ENCODE assay signal across 29 cellular contexts in the genomic region with DNA sequence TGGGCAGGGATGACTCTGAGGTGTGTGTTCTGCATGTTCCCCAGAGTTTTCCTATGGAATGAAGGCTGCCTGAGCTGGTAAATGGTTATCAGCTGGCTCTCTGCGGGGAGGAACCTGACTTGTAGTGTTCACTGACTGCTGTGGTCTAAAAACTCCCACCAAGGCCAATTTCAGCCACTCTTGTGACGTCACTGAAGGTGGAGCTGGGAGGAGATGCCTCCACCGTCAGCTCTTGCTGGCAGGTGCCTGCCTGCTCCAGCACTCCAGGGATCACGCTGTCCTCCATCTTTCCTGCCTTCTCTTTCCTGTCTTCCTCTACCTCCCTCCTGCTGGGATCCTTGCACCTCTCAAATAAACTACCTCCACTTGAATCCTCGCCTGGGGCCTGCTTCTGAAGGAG.
"Had no signal": no experiment of that assay in that cellular context is flagged by ENCODE, and none has a peak within 500 bp of the region (broad histone marks: within the 10 kb centered on the region; RNA-seq: fewer than 3 reads in every experiment).

No MANE protein-coding gene starts in this region.

- H3K9me3 ChIP-seq: adrenal gland, body of pancreas, breast epithelium had no signal

- DNase-seq: activated CD4-positive, alpha-beta memory T cell treated with anti-CD3 and anti-CD28 coated beads for 36 hours; activated CD4-positive, alpha-beta T cell treated with anti-CD3 and anti-CD28 coated beads for 36 hours; activated CD4-positive, alpha-beta T cell treated with anti-CD3 and anti-CD28 coated beads, Interleukin-2, amount 50 U/mL, for 1 hour; activated CD8-positive, alpha-beta memory T cell treated with anti-CD3 and anti-CD28 coated beads, Interleukin-2, amount 50 U/mL, for 4 hours; activated gamma-delta T cell treated with Interleukin-2 at 50 U/mL for 16 hours; activated naive CD4-positive, alpha-beta T cell treated with anti-CD3 and anti-CD28 coated beads for 36 hours; activated T-cell treated with anti-CD3 and anti-CD28 coated beads for 4 hours; activated T-cell treated with anti-CD3 and anti-CD28 coated beads, Interleukin-2, amount 50 U/mL, for 4 hours; body of pancreas; KG1; MM.1S; MV-4-11; NCI-H1092; NCI-H1436 treated with DMSO at 0.1 percent for 48 hours; NCI-H1694 treated with DMSO at 0.1 percent for 48 hours; NCI-H2029; NCI-H510A; NCI-H526; NCI-H748 treated with DMSO at 0.1 percent for 48 hours; NK-92 treated with Interleukin-12 subunit alpha and Interleukin-12 subunit beta, amount 100 ng/mL, for 24 hours; OCI-M1; Right ventricle myocardium superior; SW 1271 had no signal

- H3K36me3 Mint-ChIP-seq: activated CD4-positive, alpha-beta memory T cell treated with anti-CD3 and anti-CD28 coated beads for 36 hours; activated naive CD4-positive, alpha-beta T cell treated with anti-CD3 and anti-CD28 coated beads, Interleukin-2, amount 50 U/mL, for 72 hours had no signal

- H3K36me3 ChIP-seq: adrenal gland, breast epithelium had no signal

- H3K4me3 Mint-ChIP-seq: activated CD4-positive, alpha-beta memory T cell treated with anti-CD3 and anti-CD28 coated beads for 36 hours; activated CD4-positive, alpha-beta T cell treated with anti-CD3 and anti-CD28 coated beads for 36 hours; activated naive CD4-positive, alpha-beta T cell treated with anti-CD3 and anti-CD28 coated beads for 36 hours; activated T-cell treated with anti-CD3 and anti-CD28 coated beads, Interleukin-2, amount 50 U/mL, for 4 hours; activated T-helper 1 cell treated with anti-CD3 and anti-CD28 coated beads, Interleukin-12 subunit alpha, Interleukin-12 subunit beta, Interleukin-2, Interleukin-4 antibody, amounts not matched to agents 30 ng/mL and 10 ng/mL and 1 ng/mL, durations not matched to agents 14 hours and 24 hours and 36 hours had no signal

- H3K27me3 ChIP-seq: adrenal gland, body of pancreas, breast epithelium had no signal

- FAIRE-seq: astrocyte, TTC549 had no signal

- ATAC-seq: activated CD4-positive, alpha-beta T cell treated with anti-CD3 and anti-CD28 coated beads for 36 hours; activated naive CD4-positive, alpha-beta T cell treated with anti-CD3 and anti-CD28 coated beads, Interleukin-2, amount 50 U/mL, for 72 hours; activated T-cell treated with anti-CD3 and anti-CD28 coated beads, Interleukin-2, amount 50 U/mL, for 4 hours had no signal

- H3K4me3 ChIP-seq: adrenal gland, body of pancreas, breast epithelium had no signal

- H3K27ac Mint-ChIP-seq: activated CD4-positive, alpha-beta memory T cell treated with anti-CD3 and anti-CD28 coated beads for 36 hours; activated CD4-positive, alpha-beta T cell treated with anti-CD3 and anti-CD28 coated beads for 36 hours; activated naive CD4-positive, alpha-beta T cell treated with anti-CD3 and anti-CD28 coated beads for 36 hours; activated T-helper 1 cell treated with anti-CD3 and anti-CD28 coated beads, Interleukin-12 subunit alpha, Interleukin-12 subunit beta, Interleukin-2, Interleukin-4 antibody, amounts not matched to agents 30 ng/mL and 10 ng/mL and 1 ng/mL, durations not matched to agents 14 hours and 24 hours and 36 hours had no signal

- H3K4me1 Mint-ChIP-seq: activated CD4-positive, alpha-beta T cell treated with anti-CD3 and anti-CD28 coated beads for 36 hours had no signal

- H3K27ac ChIP-seq: adrenal gland, body of pancreas, breast epithelium had no signal

- H3K4me1 ChIP-seq: adrenal gland, body of pancreas, breast epithelium had no signal

- H3K9me3 Mint-ChIP-seq: activated CD4-positive, alpha-beta memory T cell treated with anti-CD3 and anti-CD28 coated beads for 36 hours; activated naive CD4-positive, alpha-beta T cell treated with anti-CD3 and anti-CD28 coated beads for 36 hours; activated naive CD4-positive, alpha-beta T cell treated with anti-CD3 and anti-CD28 coated beads, Interleukin-2, amount 50 U/mL, for 72 hours; activated T-cell treated with anti-CD3 and anti-CD28 coated beads, Interleukin-2, amount 50 U/mL, for 4 hours had no signal
